ENCODE assay signal across 10 cellular contexts in genomic region chr17:1177099-1177996, GRCh38. TPM values are rescaled to one million over a fixed set of nuclear protein-coding genes. Genes with fewer than 3 reads are reported as not detected.
DNase-seq lines count a peak whose midpoint lies in the region; ATAC-seq, FAIRE-seq and TF ChIP-seq lines count a peak whose summit lies in the region.
"Had no signal": no experiment of that assay in that cellular context is flagged by ENCODE, and none has a peak within 500 bp of the region (broad histone marks: within the 10 kb centered on the region; RNA-seq: fewer than 3 reads in every experiment).

No MANE protein-coding gene starts in this region.

- H3K4me1 Mint-ChIP-seq in astrocyte (ENCODE audit: low read depth, unreplicated experiment) = peaks cover 9% of the 10 kb centered on the region

- FAIRE-seq in astrocyte (lab: Jason Lieb, UNC) = no peak

- H3K4me3 ChIP-seq in HEK293 (ENCODE audit: low read depth, low read length) (no peak overlapping the region), astrocyte (ENCODE audit: insufficient read depth, low read depth, low read length) (no peak overlapping the region)

- CTCF ChIA-PET in HEK293 (lab: Yijun Ruan, JAX) = interaction anchor here (0.6 to 1.9 kb wide), 9 partner anchors 10 to 163 kb away, joined by 3 to 18 read pairs (median 3); no protein-coding TSS in a partner anchor

- POLR2A ChIA-PET in HEK293 (lab: Yijun Ruan, JAX) = no interaction called here

- DNase-seq in AG08395 (ENCODE audit: low spot score) (peak; percentile 38), astrocyte (ENCODE audit: low read depth) (peak; percentile 56), islet precursor cell (peak; percentile 79), foreskin keratinocyte (no peak), NAMALWA (ENCODE audit: low spot score) (no peak)
- no peak for DNase-seq in stimulated activated CD4-positive, alpha-beta T cell treated with anti-CD3 and anti-CD28 coated beads, Interleukin-4, amount 100 ng/mL, for 4 hours
- DNase-seq: DND-41; stimulated activated naive CD4-positive, alpha-beta T cell treated with Interleukin-2 at 50 U/mL for 16 hours had no signal

- peak overlapping the region; percentile 62 for H3K4me3 Mint-ChIP-seq in astrocyte (ENCODE audit: unreplicated experiment)

- H3K27me3 ChIP-seq in astrocyte (ENCODE audit: insufficient read depth, low read length) = no peaks in the 10 kb centered on the region
- peaks cover 47% of the 10 kb centered on the region for H3K27me3 ChIP-seq in foreskin keratinocyte

- H3K9me3 Mint-ChIP-seq in astrocyte (ENCODE audit: unreplicated experiment) = no peaks in the 10 kb centered on the region

- H3K27ac ChIP-seq in HEK293 (ENCODE audit: extremely low read depth, low read depth, low read length) (no peak overlapping the region), astrocyte (ENCODE audit: low read depth, low read length) (no peak overlapping the region), foreskin keratinocyte (no peak overlapping the region)

- H3K9ac ChIP-seq in astrocyte (ENCODE audit: low read length) = peak overlapping the region; percentile 31

- peaks cover 0 to 7% of the 10 kb centered on the region in 2 experiments; a peak in 1 of 3 replicates for H3K36me3 ChIP-seq in HEK293 (ENCODE audit: control insufficient read depth in 2 of 2, insufficient read depth in 1 of 2, low read length in 2 of 2)
- H3K36me3 ChIP-seq in astrocyte (ENCODE audit: insufficient read depth, low read length) = no peaks in the 10 kb centered on the region

- H3K4me1 ChIP-seq in HEK293 (ENCODE audit: control insufficient read depth, insufficient read depth, low read length) = peaks cover 21% of the 10 kb centered on the region
- peaks cover 34% of the 10 kb centered on the region for H3K4me1 ChIP-seq in astrocyte (ENCODE audit: insufficient read depth, low read length)
- H3K4me1 ChIP-seq in foreskin keratinocyte = no peaks in the 10 kb centered on the region

- no peak for ATAC-seq in foreskin keratinocyte
- ATAC-seq in GM21737 (IDR thresholded peaks at IDR 0.05; ENCODE audit: unreplicated experiment) = no peak

- H3K9me3 ChIP-seq in HEK293 (ENCODE audit: control insufficient read depth, insufficient read depth, low read depth, low read length) (no peaks in the 10 kb centered on the region), astrocyte (ENCODE audit: insufficient read depth, low read depth, low read length) (no peaks in the 10 kb centered on the region)

- peaks cover 14% of the 10 kb centered on the region for H3K27me3 Mint-ChIP-seq in astrocyte (ENCODE audit: low read depth, unreplicated experiment)

- H3K4me2 ChIP-seq in astrocyte (ENCODE audit: low read length) = peak overlapping the region; percentile 46

- no peak overlapping the region for H2AFZ ChIP-seq in astrocyte (ENCODE audit: low read depth, low read length)

- peaks cover 2% of the 10 kb centered on the region for H3K36me3 Mint-ChIP-seq in astrocyte (ENCODE audit: low read depth, unreplicated experiment)

- peaks cover 54% of the 10 kb centered on the region for H4K20me1 ChIP-seq in astrocyte (ENCODE audit: insufficient read depth, low read length)

- no peak for TF ChIP-seq CTCF in HEK293 (tag by site-specific recombination; IDR thresholded peaks at IDR 0.05)
- TF ChIP-seq CTCF in astrocyte (IDR thresholded peaks at IDR 0.05; ENCODE audit: insufficient read depth, low read depth, low read length) = no peak
- no peak for TF ChIP-seq CTCF in foreskin keratinocyte (conservative IDR thresholded peaks at IDR 0.05)

- peaks cover under 1% of the 10 kb centered on the region for H3K79me2 ChIP-seq in astrocyte (ENCODE audit: insufficient read depth, low read length)

- H3K27ac Mint-ChIP-seq in astrocyte (ENCODE audit: unreplicated experiment) = peak overlapping the region; percentile 34

TF ChIP-seq in HEK293, 187 proteins besides CTCF, POLR2A, EP300 and RAD21 (continues in another document):
- peak; percentile 51; the same call in 1 of the 2 replicates for TF ChIP-seq EGR2 (tag by site-specific recombination; IDR thresholded peaks at IDR 0.05; ENCODE audit: low read depth)
- TF ChIP-seq ELK4 (IDR thresholded peaks at IDR 0.05; ENCODE audit: borderline replicate concordance, low read depth, low read length) = no peak
- TF ChIP-seq OSR2 (tag by site-specific recombination; IDR thresholded peaks at IDR 0.05) = peak; percentile 92
- 0 out of 2 replicates have a peak, but pooled peaks have one; percentile 33 for TF ChIP-seq GLIS2 (tag by site-specific recombination; IDR thresholded peaks at IDR 0.05)
- TF ChIP-seq ZFHX2 (tag by site-specific recombination; conservative IDR thresholded peaks at IDR 0.05) = peak; percentile 48
- TF ChIP-seq ZNF341 (tag by site-specific recombination; IDR thresholded peaks at IDR 0.05; ENCODE audit: low read depth) = peak; percentile 97
- peak; percentile 29 for TF ChIP-seq SP2 (tag by site-specific recombination; IDR thresholded peaks at IDR 0.05)
- TF ChIP-seq IKZF3 (tag by site-specific recombination; IDR thresholded peaks at IDR 0.05) = peak; percentile 26; the same call in 1 of the 2 replicates
- peak; percentile 85 for TF ChIP-seq GLIS1 (tag by site-specific recombination; IDR thresholded peaks at IDR 0.05)
- peak; percentile 89 for TF ChIP-seq ZIC2 (tag by site-specific recombination; IDR thresholded peaks at IDR 0.05)
- TF ChIP-seq, protein P1, sequence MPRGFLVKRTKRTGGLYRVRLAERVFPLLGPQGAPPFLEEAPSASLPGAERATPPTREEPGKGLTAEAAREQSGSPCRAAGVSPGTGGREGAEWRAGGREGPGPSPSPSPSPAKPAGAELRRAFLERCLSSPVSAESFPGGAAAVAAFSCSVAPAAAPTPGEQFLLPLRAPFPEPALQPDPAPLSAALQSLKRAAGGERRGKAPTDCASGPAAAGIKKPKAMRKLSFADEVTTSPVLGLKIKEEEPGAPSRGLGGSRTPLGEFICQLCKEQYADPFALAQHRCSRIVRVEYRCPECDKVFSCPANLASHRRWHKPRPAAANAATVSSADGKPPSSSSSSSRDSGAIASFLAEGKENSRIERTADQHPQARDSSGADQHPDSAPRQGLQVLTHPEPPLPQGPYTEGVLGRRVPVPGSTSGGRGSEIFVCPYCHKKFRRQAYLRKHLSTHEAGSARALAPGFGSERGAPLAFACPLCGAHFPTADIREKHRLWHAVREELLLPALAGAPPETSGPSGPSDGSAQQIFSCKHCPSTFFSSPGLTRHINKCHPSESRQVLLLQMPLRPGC (tag by site-specific recombination; IDR thresholded peaks at IDR 0.05) = no peak
- no peak for TF ChIP-seq ZNF398 (tag by site-specific recombination; IDR thresholded peaks at IDR 0.05)
- peak; percentile 54; the same call in 1 of the 2 replicates for TF ChIP-seq ZNF600 (tag by site-specific recombination; IDR thresholded peaks at IDR 0.05)
- TF ChIP-seq, protein P2, sequence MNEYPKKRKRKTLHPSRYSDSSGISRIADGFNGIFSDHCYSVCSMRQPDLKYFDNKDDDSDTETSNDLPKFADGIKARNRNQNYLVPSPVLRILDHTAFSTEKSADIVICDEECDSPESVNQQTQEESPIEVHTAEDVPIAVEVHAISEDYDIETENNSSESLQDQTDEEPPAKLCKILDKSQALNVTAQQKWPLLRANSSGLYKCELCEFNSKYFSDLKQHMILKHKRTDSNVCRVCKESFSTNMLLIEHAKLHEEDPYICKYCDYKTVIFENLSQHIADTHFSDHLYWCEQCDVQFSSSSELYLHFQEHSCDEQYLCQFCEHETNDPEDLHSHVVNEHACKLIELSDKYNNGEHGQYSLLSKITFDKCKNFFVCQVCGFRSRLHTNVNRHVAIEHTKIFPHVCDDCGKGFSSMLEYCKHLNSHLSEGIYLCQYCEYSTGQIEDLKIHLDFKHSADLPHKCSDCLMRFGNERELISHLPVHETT (tag by site-specific recombination; IDR thresholded peaks at IDR 0.05) = no peak
- TF ChIP-seq SP7 (tag by site-specific recombination; IDR thresholded peaks at IDR 0.05) = peak; percentile 68
- TF ChIP-seq FEZF1 (tag by site-specific recombination; IDR thresholded peaks at IDR 0.05) = peak; percentile 78
- peak; percentile 44; the same call in 1 of the 2 replicates for TF ChIP-seq ZBTB8A (tag by site-specific recombination; IDR thresholded peaks at IDR 0.05)
- no peak for TF ChIP-seq ZNF585B (tag by site-specific recombination; IDR thresholded peaks at IDR 0.05)

RNA-seq across cellular contexts. Expression of gene ABR, which starts 2.4 kb away (rescaled TPM):
- total RNA-seq in astrocyte (70.9 and 85.0 TPM in 2 replicates), foreskin keratinocyte (41.3 and 60.1 TPM in 2 replicates)
- 23.1 and 31.7 TPM in 2 replicates for polyA plus RNA-seq in foreskin keratinocyte

Comparison
In these comparisons a context has a peak if more than half of its experiments do, and no peak if none do; other contexts are left out.
1. DNase-seq: peak in AG08395 (single experiment), astrocyte (single experiment) and islet precursor cell (single experiment); none in foreskin keratinocyte (0 of 2), stimulated activated CD4-positive, alpha-beta T cell treated with anti-CD3 and anti-CD28 coated beads, Interleukin-4, amount 100 ng/mL, for 4 hours (0 of 2) and NAMALWA (single experiment).